Comparison of ENCODE assay signal across 8 cellular contexts in the genomic region with DNA sequence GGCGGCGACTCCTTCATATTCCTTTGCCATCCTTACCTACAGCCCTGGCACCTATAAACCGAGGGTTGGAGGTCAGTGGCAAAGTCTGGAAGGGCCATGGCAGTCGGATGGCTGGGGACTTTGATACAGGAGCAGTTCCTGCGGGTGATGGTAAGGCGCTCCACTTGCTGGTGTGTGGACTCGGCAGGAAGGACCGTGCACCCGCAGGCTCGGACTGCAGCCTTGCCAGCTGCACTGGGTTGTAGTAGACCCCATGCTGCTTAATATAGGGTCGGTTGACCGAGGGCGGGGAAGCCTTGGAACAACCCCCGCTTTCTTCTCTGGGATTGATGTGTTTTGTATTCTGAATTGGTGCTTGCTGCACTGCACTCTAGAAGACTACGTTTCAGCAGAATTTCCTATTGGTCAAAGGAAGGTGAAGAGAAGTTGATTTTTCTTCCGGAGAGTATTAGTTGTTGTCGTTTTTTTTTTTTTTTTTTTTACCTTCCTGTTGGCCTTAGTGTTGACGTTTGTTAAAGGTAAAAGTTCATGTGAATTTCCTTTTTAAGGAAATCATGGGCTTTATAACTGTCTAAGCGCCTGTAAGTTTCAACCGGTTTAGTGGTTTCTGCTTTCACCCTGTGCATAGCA. TPM values are rescaled to one million over a fixed set of nuclear protein-coding genes. Genes with fewer than 3 reads are reported as not detected.
DNase-seq lines count a peak whose midpoint lies in the region; ATAC-seq and TF ChIP-seq lines count a peak whose summit lies in the region.

No MANE protein-coding gene starts in this region.

- TF ChIP-seq POLR2A in testis (IDR thresholded peaks at IDR 0.05), result no peak

- H3K27ac Mint-ChIP-seq in activated CD8-positive, alpha-beta T cell treated with anti-CD3 and anti-CD28 coated beads, Interleukin-2, amount 10 ng/mL, durations not matched to agents 7 days and 5 days, result peak overlapping the region; percentile 79

- H3K4me3 ChIP-seq in muscle layer of colon (ENCODE audit: low read depth in 1 of 2, low read length in 2 of 2), result peak overlapping the region; percentile 44 to 83
- H3K4me3 ChIP-seq in testis, result peak overlapping the region; percentile 83 to 94

- H3K27ac ChIP-seq in muscle layer of colon (ENCODE audit: low read depth, low read length) (peak overlapping the region; percentile 89), testis (peak overlapping the region; percentile 92 to 94)

- H3K27me3 Mint-ChIP-seq in activated CD8-positive, alpha-beta T cell treated with anti-CD3 and anti-CD28 coated beads, Interleukin-2, amount 10 ng/mL, durations not matched to agents 7 days and 5 days (ENCODE audit: low read depth), result no peaks in the 10 kb centered on the region

- peaks cover 33% of the 10 kb centered on the region for H3K36me3 Mint-ChIP-seq in activated CD8-positive, alpha-beta T cell treated with anti-CD3 and anti-CD28 coated beads, Interleukin-2, amount 10 ng/mL, durations not matched to agents 7 days and 5 days (ENCODE audit: low read depth)

- POLR2A ChIA-PET in activated CD8-positive, alpha-beta T cell treated with anti-CD3 and anti-CD28 coated beads, Interleukin-2, amount 10 ng/mL, durations not matched to agents 7 days and 5 days (lab: Charles Lee), result interaction anchor here (0.7 to 2.0 kb wide), 4 partner anchors 9 to 35 kb away, joined by 3 to 7 read pairs (median 4); no protein-coding TSS in a partner anchor

- H3K36me3 ChIP-seq in muscle layer of colon (ENCODE audit: insufficient read depth, low read length) (peaks cover 12% of the 10 kb centered on the region), testis (ENCODE audit: low read depth, missing control alignments) (no peaks in the 10 kb centered on the region)

- H3K27me3 ChIP-seq in muscle layer of colon (ENCODE audit: control insufficient read depth in 1 of 2, insufficient read depth in 2 of 2, low read length in 2 of 2) (no peaks in the 10 kb centered on the region), testis (no peaks in the 10 kb centered on the region)

- WGBS in testis, 2 donors, result 2% methylated on average over 17 to 20 of the region's 20 CpGs

- peak; percentile 6 for DNase-seq in NK-92 treated with Interleukin-12 subunit alpha and Interleukin-12 subunit beta, amount 100 ng/mL, for 24 hours (lab: John Stamatoyannopoulos, UW)
- no peak for DNase-seq in NK-92 (lab: John Stamatoyannopoulos, UW; ENCODE audit: unreplicated experiment)
- DNase-seq in NCI-H1105 (lab: John Stamatoyannopoulos, UW), result peak; percentile 11
- DNase-seq in activated CD8-positive, alpha-beta T cell treated with anti-CD3 and anti-CD28 coated beads, Interleukin-2, amount 10 ng/mL, durations not matched to agents 7 days and 5 days, result peak; percentile 50
- DNase-seq in testis, result peak; percentile 47

- H3K9me3 Mint-ChIP-seq in activated CD8-positive, alpha-beta T cell treated with anti-CD3 and anti-CD28 coated beads, Interleukin-2, amount 10 ng/mL, durations not matched to agents 7 days and 5 days (ENCODE audit: insufficient read depth), result no peaks in the 10 kb centered on the region

- H3K4me1 ChIP-seq in muscle layer of colon (ENCODE audit: insufficient read depth, low read length) (peaks cover 15% of the 10 kb centered on the region), testis (peaks cover 10% of the 10 kb centered on the region)

- peak overlapping the region; percentile 62 for H3K9ac ChIP-seq in muscle layer of colon (ENCODE audit: low read length)

- ATAC-seq in HG02678 (IDR thresholded peaks at IDR 0.05; ENCODE audit: unreplicated experiment) (peak; percentile 40), esophagus mucosa (peak; percentile 48)
- ATAC-seq in activated CD8-positive, alpha-beta T cell treated with anti-CD3 and anti-CD28 coated beads, Interleukin-2, amount 10 ng/mL, durations not matched to agents 7 days and 5 days, result peak; percentile 56

- no peak for TF ChIP-seq CTCF in testis (IDR thresholded peaks at IDR 0.05)

- H3K4me1 Mint-ChIP-seq in activated CD8-positive, alpha-beta T cell treated with anti-CD3 and anti-CD28 coated beads, Interleukin-2, amount 10 ng/mL, durations not matched to agents 7 days and 5 days (ENCODE audit: low read depth), result peaks cover 48% of the 10 kb centered on the region

- H3K4me3 Mint-ChIP-seq in activated CD8-positive, alpha-beta T cell treated with anti-CD3 and anti-CD28 coated beads, Interleukin-2, amount 10 ng/mL, durations not matched to agents 7 days and 5 days, result peak overlapping the region; percentile 93

- CTCF ChIA-PET in activated CD8-positive, alpha-beta T cell treated with anti-CD3 and anti-CD28 coated beads, Interleukin-2, amount 10 ng/mL, durations not matched to agents 7 days and 5 days (lab: Charles Lee), result interaction anchor here (1.7 kb wide), 1 partner anchor 22 kb away, joined by 7 read pairs; no protein-coding TSS in a partner anchor

- intact Hi-C loops in testis (cut with DNase I; ENCODE audit: low total_unique reads), result no loop called here

- H3K9me3 ChIP-seq in muscle layer of colon (ENCODE audit: low read length) (no peaks in the 10 kb centered on the region), testis (no peaks in the 10 kb centered on the region)

RNA-seq across cellular contexts. Expression of a gene that starts 0.7 kb away (rescaled TPM):
- 10 to 100 TPM; 34.0 to 35.4 TPM for total RNA-seq in activated CD8-positive, alpha-beta T cell treated with anti-CD3 and anti-CD28 coated beads, Interleukin-2, amount 10 ng/mL, durations not matched to agents 7 days and 5 days
- 26.9 TPM for total RNA-seq in esophagus mucosa
- total RNA-seq in testis, result 100 to 1,000 TPM; 133 to 139 TPM
- polyA plus RNA-seq in testis (ENCODE audit: insufficient read depth, low read depth, low replicate concordance), result 42.9 TPM
